Comparison of ENCODE assay signal across 3 cellular contexts in the genomic region with DNA sequence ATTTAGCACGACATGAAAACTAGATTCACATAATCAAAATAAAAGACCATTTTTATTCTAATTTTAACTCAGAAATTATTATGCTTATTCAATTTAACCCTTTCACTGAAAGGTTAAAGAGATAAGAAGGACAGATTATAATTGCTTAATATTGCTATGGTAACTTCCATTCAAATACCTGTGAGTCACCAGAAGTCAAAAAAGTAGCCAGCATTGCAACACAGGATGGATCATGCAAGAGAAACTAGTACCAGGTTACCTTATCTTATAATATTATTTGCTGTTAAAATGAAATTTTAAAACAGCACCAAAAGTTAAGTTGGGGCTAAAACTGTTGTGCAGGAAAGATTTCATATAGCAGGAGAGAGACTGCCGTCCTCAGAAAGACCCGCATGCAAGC. TPM values are rescaled to one million over a fixed set of nuclear protein-coding genes. Genes with fewer than 3 reads are reported as not detected.
"Had no signal": no experiment of that assay in that cellular context is flagged by ENCODE, and none has a peak within 500 bp of the region (broad histone marks: within the 10 kb centered on the region; RNA-seq: fewer than 3 reads in every experiment).

No MANE protein-coding gene starts in this region.

RNA-seq across cellular contexts. Expression of a gene that starts 11.5 kb away (rescaled TPM):
- total RNA-seq: lung microvascular endothelial cell, neural crest cell, osteoblast had no signal
